In the genomic region with DNA sequence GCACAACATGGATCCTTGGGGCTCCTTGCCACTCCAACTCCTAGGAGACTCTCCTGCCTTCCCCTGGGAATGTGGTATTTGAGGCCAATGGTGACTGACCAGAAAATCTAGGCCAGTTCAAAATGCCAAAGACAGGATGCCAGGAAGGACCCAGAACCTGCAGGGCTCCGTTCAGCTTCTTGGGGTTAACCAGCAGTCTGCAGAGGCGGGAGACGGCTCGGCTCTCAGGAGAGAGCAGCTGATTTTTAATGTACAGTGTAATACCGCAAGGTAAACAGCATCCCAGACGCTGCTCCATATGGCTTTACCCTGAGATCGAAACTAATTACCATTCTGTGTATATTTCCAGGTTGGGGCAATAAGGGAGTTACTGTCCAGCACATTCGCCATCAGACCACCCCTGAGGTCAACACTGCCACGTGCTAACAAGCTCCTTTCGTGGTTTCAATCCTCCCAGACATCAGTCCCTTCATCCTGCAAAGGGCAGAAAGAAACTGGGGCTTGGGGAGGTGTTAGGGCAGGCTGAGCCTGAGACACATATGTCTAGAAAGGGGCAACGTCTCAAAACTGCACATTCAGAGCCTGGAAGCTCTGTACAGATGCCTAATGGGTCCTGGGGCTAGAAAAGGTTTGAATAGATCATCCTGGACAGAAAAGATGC, we compare ENCODE assay signal across 1 cellular context.
TF ChIP-seq lines count a peak whose summit lies in the region.

No MANE protein-coding gene starts in this region.

TF ChIP-seq in SK-N-SH treated with all-trans-retinoic acid at 6 μM for 48 hours, 23 proteins besides CTCF, POLR2A, EP300 and RAD21 (continued from another document):
- TF ChIP-seq, protein P1, sequence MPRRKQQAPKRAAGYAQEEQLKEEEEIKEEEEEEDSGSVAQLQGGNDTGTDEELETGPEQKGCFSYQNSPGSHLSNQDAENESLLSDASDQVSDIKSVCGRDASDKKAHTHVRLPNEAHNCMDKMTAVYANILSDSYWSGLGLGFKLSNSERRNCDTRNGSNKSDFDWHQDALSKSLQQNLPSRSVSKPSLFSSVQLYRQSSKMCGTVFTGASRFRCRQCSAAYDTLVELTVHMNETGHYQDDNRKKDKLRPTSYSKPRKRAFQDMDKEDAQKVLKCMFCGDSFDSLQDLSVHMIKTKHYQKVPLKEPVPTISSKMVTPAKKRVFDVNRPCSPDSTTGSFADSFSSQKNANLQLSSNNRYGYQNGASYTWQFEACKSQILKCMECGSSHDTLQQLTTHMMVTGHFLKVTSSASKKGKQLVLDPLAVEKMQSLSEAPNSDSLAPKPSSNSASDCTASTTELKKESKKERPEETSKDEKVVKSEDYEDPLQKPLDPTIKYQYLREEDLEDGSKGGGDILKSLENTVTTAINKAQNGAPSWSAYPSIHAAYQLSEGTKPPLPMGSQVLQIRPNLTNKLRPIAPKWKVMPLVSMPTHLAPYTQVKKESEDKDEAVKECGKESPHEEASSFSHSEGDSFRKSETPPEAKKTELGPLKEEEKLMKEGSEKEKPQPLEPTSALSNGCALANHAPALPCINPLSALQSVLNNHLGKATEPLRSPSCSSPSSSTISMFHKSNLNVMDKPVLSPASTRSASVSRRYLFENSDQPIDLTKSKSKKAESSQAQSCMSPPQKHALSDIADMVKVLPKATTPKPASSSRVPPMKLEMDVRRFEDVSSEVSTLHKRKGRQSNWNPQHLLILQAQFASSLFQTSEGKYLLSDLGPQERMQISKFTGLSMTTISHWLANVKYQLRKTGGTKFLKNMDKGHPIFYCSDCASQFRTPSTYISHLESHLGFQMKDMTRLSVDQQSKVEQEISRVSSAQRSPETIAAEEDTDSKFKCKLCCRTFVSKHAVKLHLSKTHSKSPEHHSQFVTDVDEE (CRISPR knock-in tag; IDR thresholded peaks at IDR 0.05): no peak
- TF ChIP-seq CSDC2 (CRISPR knock-in tag; IDR thresholded peaks at IDR 0.05) (no peak), ZNF565 (CRISPR knock-in tag; conservative IDR thresholded peaks at IDR 0.05; ENCODE audit: low read depth) (no peak), ZFP30 (CRISPR knock-in tag; IDR thresholded peaks at IDR 0.05) (no peak), PPARA (CRISPR knock-in tag; IDR thresholded peaks at IDR 0.05; ENCODE audit: borderline replicate concordance) (no peak), ZNF8 (CRISPR knock-in tag; IDR thresholded peaks at IDR 0.05) (no peak)
